1 cellular context compared by ENCODE assay signal in genomic region chr4:4437798-4438470, GRCh38.
TF ChIP-seq lines count a peak whose summit lies in the region.

No MANE protein-coding gene starts in this region.

TF ChIP-seq in IMR-90, 13 proteins besides CTCF, POLR2A, EP300 and RAD21 (continued from another document):
- TF ChIP-seq ELK1 (IDR thresholded peaks at IDR 0.05; ENCODE audit: borderline replicate concordance, low read depth, low read length) (no peak), MXI1 (IDR thresholded peaks at IDR 0.05; ENCODE audit: borderline replicate concordance, low read depth, low read length) (no peak), SMC3 (IDR thresholded peaks at IDR 0.05; ENCODE audit: low read depth, low read length) (no peak), MAFK (IDR thresholded peaks at IDR 0.05; ENCODE audit: low read depth, low read length) (no peak)
TF ChIP-seq in IMR-90: peak in this region for 0.
